Comparison of ENCODE assay signal across 9 cellular contexts in genomic region chr6:296151-297122, GRCh38. TPM values are rescaled to one million over a fixed set of nuclear protein-coding genes. Genes with fewer than 3 reads are reported as not detected.
DNase-seq lines count a peak whose midpoint lies in the region; ATAC-seq and TF ChIP-seq lines count a peak whose summit lies in the region.
"Had no signal": no experiment of that assay in that cellular context is flagged by ENCODE, and none has a peak within 500 bp of the region (broad histone marks: within the 10 kb centered on the region; RNA-seq: fewer than 3 reads in every experiment).

No MANE protein-coding gene starts in this region.

- H2AFZ ChIP-seq in neural progenitor cell (replicated peaks): no peak overlapping the region

- peaks cover 55% of the 10 kb centered on the region for H3K79me2 ChIP-seq in neural progenitor cell (ENCODE audit: low read depth)

- DNase-seq in activated naive CD8-positive, alpha-beta T cell treated with anti-CD3 and anti-CD28 coated beads, Interleukin-2, amount 10 ng/mL, durations not matched to agents 7 days and 5 days: no peak
- DNase-seq in UCSD-AML1 (lab: John Stamatoyannopoulos, UW; ENCODE audit: unreplicated experiment) (no peak), NCI-H2029 treated with DMSO at 0.1 percent for 48 hours (lab: John Stamatoyannopoulos, UW) (no peak), neural progenitor cell (ENCODE audit: low spot score) (no peak), D341Med (ENCODE audit: low spot score) (no peak)

- H3F3A ChIP-seq in neural progenitor cell (ENCODE audit: low read depth): peaks cover 19% of the 10 kb centered on the region

- H3K36me3 Mint-ChIP-seq in activated naive CD8-positive, alpha-beta T cell treated with anti-CD3 and anti-CD28 coated beads, Interleukin-2, amount 10 ng/mL, durations not matched to agents 7 days and 5 days: no peaks in the 10 kb centered on the region
- H3K36me3 Mint-ChIP-seq in neural progenitor cell: no peaks in the 10 kb centered on the region

- no peaks in the 10 kb centered on the region for H3K9me3 Mint-ChIP-seq in activated naive CD8-positive, alpha-beta T cell treated with anti-CD3 and anti-CD28 coated beads, Interleukin-2, amount 10 ng/mL, durations not matched to agents 7 days and 5 days
- H3K9me3 Mint-ChIP-seq in neural progenitor cell: peaks cover 18% of the 10 kb centered on the region

- H3K27ac Mint-ChIP-seq in activated naive CD8-positive, alpha-beta T cell treated with anti-CD3 and anti-CD28 coated beads, Interleukin-2, amount 10 ng/mL, durations not matched to agents 7 days and 5 days: peak overlapping the region; percentile 76
- no peak overlapping the region for H3K27ac Mint-ChIP-seq in neural progenitor cell

- TF ChIP-seq CTCF in neutrophil (IDR thresholded peaks at IDR 0.05): no peak
- no peak for TF ChIP-seq CTCF in neural progenitor cell (IDR thresholded peaks at IDR 0.05)

- peaks cover 79 to 81% of the 10 kb centered on the region in 2 experiments for H3K4me1 ChIP-seq in neutrophil (ENCODE audit: control insufficient read depth in 1 of 2, insufficient read depth in 1 of 2, low read depth in 1 of 2, low read length in 1 of 2)
- H3K4me1 ChIP-seq in neural progenitor cell: peaks cover 9% of the 10 kb centered on the region

- no peak overlapping the region for H3K4me3 ChIP-seq in neutrophil (ENCODE audit: low read depth in 1 of 2, low read length in 1 of 2)
- no peak overlapping the region for H3K4me3 ChIP-seq in neural progenitor cell
- H3K4me3 ChIP-seq: SJSA1 had no signal

- no peaks in the 10 kb centered on the region for H3K27me3 Mint-ChIP-seq in activated naive CD8-positive, alpha-beta T cell treated with anti-CD3 and anti-CD28 coated beads, Interleukin-2, amount 10 ng/mL, durations not matched to agents 7 days and 5 days
- H3K27me3 Mint-ChIP-seq in neural progenitor cell (ENCODE audit: insufficient read depth, low read depth): peaks cover 5% of the 10 kb centered on the region

- H3K27ac ChIP-seq in neutrophil (peak overlapping the region; percentile 69), neural progenitor cell (no peak overlapping the region)
- H3K27ac ChIP-seq: SJSA1 had no signal

- peak overlapping the region; percentile 43 for H3K4me3 Mint-ChIP-seq in activated naive CD8-positive, alpha-beta T cell treated with anti-CD3 and anti-CD28 coated beads, Interleukin-2, amount 10 ng/mL, durations not matched to agents 7 days and 5 days
- no peak overlapping the region for H3K4me3 Mint-ChIP-seq in neural progenitor cell

- no peaks in the 10 kb centered on the region for H3K27me3 ChIP-seq in neutrophil
- no peaks in the 10 kb centered on the region for H3K27me3 ChIP-seq in neural progenitor cell
- H3K27me3 ChIP-seq: SJSA1 had no signal

- POLR2A ChIA-PET in activated naive CD8-positive, alpha-beta T cell treated with anti-CD3 and anti-CD28 coated beads, Interleukin-2, amount 10 ng/mL, durations not matched to agents 7 days and 5 days (lab: Charles Lee): interaction anchor here (0.7 to 1.0 kb wide), 3 partner anchors 42 to 103 kb away, joined by 3 to 4 read pairs (median 3); no protein-coding TSS in a partner anchor

- H3K4me2 ChIP-seq in neural progenitor cell: no peak overlapping the region

- ATAC-seq in GM18502 (IDR thresholded peaks at IDR 0.05; ENCODE audit: poor library complexity, unreplicated experiment): peak; percentile 30
- peak; percentile 30 for ATAC-seq in HG02678 (IDR thresholded peaks at IDR 0.05; ENCODE audit: unreplicated experiment)
- no peak for ATAC-seq in activated naive CD8-positive, alpha-beta T cell treated with anti-CD3 and anti-CD28 coated beads, Interleukin-2, amount 10 ng/mL, durations not matched to agents 7 days and 5 days (ENCODE audit: low read depth)

- H3K9me3 ChIP-seq in neutrophil: no peaks in the 10 kb centered on the region
- no peaks in the 10 kb centered on the region for H3K9me3 ChIP-seq in neural progenitor cell (ENCODE audit: low read depth)

- H3K36me3 ChIP-seq in neutrophil: no peaks in the 10 kb centered on the region
- no peaks in the 10 kb centered on the region for H3K36me3 ChIP-seq in neural progenitor cell

- peaks cover 4% of the 10 kb centered on the region for H4K20me1 ChIP-seq in neural progenitor cell (ENCODE audit: low read depth)

- no peak overlapping the region for H3K9ac ChIP-seq in neural progenitor cell

- H3K4me1 Mint-ChIP-seq in activated naive CD8-positive, alpha-beta T cell treated with anti-CD3 and anti-CD28 coated beads, Interleukin-2, amount 10 ng/mL, durations not matched to agents 7 days and 5 days: peaks cover 36% of the 10 kb centered on the region
- peaks cover 21% of the 10 kb centered on the region for H3K4me1 Mint-ChIP-seq in neural progenitor cell

RNA-seq across cellular contexts. Expression of gene DUSP22, which starts 4.2 kb away (rescaled TPM):
- total RNA-seq in activated naive CD8-positive, alpha-beta T cell treated with anti-CD3 and anti-CD28 coated beads, Interleukin-2, amount 10 ng/mL, durations not matched to agents 7 days and 5 days: 10 to 100 TPM; 49.1 to 50.4 TPM
- 40.0 and 51.3 TPM in 2 replicates for total RNA-seq in neural progenitor cell (ENCODE audit: low replicate concordance)
